In the genomic region with DNA sequence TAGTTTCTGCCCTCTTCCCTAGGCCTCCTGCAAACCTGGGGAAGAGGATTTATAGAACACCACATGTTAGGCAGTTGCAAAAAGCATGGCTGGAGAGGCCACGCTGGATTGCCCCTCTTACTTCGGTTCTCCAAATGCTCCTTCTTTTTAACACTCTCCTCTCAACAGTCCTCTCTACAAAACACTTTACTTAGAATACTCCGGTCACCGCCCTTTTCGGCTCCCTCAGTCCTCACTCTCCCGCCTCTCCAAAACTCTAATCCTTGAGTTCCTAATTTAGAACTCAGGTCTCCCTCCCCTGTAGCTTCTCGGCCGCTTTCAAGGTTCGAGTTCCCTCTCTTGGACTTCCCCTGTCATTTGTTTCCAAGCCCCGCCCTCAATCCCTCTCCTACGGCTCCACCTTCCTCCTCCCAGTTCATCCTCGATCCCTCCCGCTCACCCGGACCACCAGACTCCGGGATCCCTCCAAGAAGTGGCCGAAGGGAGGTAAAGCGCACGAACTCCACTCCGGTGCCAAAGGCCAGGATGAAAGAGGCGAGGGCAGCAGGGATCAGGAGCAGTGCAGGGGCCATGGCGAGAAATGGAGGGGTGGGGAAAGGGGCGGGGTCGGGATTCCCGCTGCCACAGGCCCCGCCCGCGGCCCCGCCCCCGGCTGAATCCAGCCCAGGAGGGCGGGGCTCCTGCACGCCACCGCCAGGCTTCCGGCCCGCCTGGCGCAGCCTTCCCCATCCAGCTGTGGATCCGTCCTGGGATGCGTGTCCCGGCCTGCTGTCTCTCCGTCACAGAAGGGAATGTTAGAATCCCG, we compare ENCODE assay signal across 1 cellular context.
TF ChIP-seq lines count a peak whose summit lies in the region.

Gene NRM (minus strand): TSS at position 582 of the 805 bp plus-strand sequence. CDS start 10 bp downstream, at position 572.

TF ChIP-seq in HepG2, 621 proteins besides CTCF, POLR2A, EP300 and RAD21 (continued from another document and continues in another):
- TF ChIP-seq, protein P1, sequence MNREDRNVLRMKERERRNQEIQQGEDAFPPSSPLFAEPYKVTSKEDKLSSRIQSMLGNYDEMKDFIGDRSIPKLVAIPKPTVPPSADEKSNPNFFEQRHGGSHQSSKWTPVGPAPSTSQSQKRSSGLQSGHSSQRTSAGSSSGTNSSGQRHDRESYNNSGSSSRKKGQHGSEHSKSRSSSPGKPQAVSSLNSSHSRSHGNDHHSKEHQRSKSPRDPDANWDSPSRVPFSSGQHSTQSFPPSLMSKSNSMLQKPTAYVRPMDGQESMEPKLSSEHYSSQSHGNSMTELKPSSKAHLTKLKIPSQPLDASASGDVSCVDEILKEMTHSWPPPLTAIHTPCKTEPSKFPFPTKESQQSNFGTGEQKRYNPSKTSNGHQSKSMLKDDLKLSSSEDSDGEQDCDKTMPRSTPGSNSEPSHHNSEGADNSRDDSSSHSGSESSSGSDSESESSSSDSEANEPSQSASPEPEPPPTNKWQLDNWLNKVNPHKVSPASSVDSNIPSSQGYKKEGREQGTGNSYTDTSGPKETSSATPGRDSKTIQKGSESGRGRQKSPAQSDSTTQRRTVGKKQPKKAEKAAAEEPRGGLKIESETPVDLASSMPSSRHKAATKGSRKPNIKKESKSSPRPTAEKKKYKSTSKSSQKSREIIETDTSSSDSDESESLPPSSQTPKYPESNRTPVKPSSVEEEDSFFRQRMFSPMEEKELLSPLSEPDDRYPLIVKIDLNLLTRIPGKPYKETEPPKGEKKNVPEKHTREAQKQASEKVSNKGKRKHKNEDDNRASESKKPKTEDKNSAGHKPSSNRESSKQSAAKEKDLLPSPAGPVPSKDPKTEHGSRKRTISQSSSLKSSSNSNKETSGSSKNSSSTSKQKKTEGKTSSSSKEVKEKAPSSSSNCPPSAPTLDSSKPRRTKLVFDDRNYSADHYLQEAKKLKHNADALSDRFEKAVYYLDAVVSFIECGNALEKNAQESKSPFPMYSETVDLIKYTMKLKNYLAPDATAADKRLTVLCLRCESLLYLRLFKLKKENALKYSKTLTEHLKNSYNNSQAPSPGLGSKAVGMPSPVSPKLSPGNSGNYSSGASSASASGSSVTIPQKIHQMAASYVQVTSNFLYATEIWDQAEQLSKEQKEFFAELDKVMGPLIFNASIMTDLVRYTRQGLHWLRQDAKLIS (CRISPR knock-in tag; IDR thresholded peaks at IDR 0.05), result no peak
- no peak for TF ChIP-seq MXD1 (CRISPR knock-in tag; IDR thresholded peaks at IDR 0.05)
- TF ChIP-seq ZNF616 (CRISPR knock-in tag; IDR thresholded peaks at IDR 0.05; ENCODE audit: low read depth), result no peak
- TF ChIP-seq ZNF782 (CRISPR knock-in tag; IDR thresholded peaks at IDR 0.05; ENCODE audit: borderline replicate concordance), result no peak
- TF ChIP-seq ZSCAN29 (CRISPR knock-in tag; conservative IDR thresholded peaks at IDR 0.05), result no peak
- no peak for TF ChIP-seq ZNF609 (CRISPR knock-in tag; IDR thresholded peaks at IDR 0.05; ENCODE audit: borderline replicate concordance)
- TF ChIP-seq PRPF4 (IDR thresholded peaks at IDR 0.05; ENCODE audit: low read depth, low read length, poor library complexity, severe bottlenecking), result no peak
- no peak for TF ChIP-seq ZEB1 (IDR thresholded peaks at IDR 0.05; ENCODE audit: insufficient replicate concordance, low read depth)
- peak; percentile 33; the same call in 1 of the 2 replicates for TF ChIP-seq HOXD1 (CRISPR knock-in tag; IDR thresholded peaks at IDR 0.05)
- TF ChIP-seq TOPORS (CRISPR knock-in tag; IDR thresholded peaks at IDR 0.05), result no peak
- TF ChIP-seq HMGA1 (CRISPR knock-in tag; conservative IDR thresholded peaks at IDR 0.05), result no peak; the same call in 1 of the 2 replicates
- no peak for TF ChIP-seq ZNF354B (CRISPR knock-in tag; IDR thresholded peaks at IDR 0.05)
- TF ChIP-seq ZBTB34 (CRISPR knock-in tag; IDR thresholded peaks at IDR 0.05), result no peak
- TF ChIP-seq, protein P2, sequence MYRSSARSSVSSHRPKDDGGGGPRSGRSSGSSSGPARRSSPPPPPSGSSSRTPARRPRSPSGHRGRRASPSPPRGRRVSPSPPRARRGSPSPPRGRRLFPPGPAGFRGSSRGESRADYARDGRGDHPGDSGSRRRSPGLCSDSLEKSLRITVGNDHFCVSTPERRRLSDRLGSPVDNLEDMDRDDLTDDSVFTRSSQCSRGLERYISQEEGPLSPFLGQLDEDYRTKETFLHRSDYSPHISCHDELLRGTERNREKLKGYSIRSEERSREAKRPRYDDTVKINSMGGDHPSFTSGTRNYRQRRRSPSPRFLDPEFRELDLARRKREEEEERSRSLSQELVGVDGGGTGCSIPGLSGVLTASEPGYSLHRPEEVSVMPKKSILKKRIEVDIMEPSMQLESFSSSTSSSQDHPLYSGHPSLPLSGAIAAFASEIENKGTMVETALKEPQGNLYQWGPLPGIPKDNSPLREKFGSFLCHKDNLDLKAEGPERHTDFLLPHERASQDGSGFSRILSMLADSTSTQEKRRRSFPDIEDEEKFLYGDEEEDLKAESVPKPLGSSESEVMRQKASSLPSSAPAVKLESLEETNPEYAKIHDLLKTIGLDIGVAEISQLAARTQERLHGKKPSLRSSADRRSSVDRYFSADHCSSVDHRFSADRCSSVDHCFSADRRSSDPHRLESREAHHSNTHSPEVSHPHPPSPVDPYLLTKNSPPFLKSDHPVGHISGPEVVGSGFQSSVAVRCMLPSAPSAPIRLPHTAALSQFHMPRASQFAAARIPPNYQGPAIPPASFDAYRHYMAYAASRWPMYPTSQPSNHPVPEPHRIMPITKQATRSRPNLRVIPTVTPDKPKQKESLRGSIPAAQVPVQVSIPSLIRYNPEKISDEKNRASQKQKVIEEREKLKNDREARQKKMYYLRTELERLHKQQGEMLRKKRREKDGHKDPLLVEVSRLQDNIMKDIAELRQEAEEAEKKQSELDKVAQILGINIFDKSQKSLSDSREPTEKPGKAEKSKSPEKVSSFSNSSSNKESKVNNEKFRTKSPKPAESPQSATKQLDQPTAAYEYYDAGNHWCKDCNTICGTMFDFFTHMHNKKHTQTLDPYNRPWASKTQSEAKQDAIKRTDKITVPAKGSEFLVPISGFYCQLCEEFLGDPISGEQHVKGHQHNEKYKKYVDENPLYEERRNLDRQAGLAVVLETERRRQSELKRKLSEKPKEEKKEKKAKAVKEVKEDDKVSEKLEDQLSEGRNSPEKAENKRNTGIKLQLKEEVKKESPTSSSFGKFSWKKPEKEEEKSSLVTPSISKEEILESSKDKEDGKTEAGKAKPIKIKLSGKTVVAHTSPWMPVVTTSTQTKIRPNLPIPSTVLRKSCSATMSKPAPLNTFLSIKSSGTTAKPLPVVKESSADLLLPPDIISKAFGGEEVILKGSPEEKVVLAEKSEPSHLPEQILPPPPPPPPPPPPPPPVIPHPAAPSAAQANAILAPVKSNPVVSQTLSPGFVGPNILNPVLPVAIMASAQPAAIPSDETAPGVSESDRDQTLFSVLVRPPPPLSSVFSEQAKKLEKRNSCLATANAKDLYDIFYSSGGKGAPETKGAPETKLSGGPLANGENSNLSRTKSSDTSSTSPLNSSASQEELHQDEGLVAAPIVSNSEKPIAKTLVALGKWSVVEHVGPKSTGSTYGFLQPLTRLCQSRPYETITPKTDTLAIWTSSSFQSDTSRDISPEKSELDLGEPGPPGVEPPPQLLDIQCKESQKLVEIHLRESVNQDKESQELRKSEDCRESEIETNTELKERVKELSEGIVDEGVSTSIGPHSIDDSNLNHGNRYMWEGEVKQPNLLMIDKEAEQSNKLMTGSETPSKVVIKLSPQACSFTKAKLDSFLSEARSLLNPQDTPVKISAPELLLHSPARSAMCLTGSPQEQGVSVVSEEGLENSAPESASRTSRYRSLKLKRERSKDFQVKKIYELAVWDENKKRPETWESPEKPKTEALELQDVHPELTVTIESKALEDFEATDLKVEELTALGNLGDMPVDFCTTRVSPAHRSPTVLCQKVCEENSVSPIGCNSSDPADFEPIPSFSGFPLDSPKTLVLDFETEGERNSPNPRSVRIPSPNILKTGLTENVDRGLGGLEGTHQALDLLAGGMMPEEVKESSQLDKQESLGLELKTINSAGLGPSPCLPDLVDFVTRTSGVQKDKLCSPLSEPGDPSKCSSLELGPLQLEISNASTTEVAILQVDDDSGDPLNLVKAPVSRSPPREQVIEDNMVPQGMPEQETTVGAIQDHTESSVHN (CRISPR knock-in tag; IDR thresholded peaks at IDR 0.05), result no peak
- peak; percentile 41; the same call in 1 of the 2 replicates for TF ChIP-seq BHLHE40 (IDR thresholded peaks at IDR 0.05; ENCODE audit: low read length)
- peak; percentile 57; the same call in 1 of the 2 replicates for TF ChIP-seq BORCS8-MEF2B (CRISPR knock-in tag; IDR thresholded peaks at IDR 0.05)
- TF ChIP-seq, protein P3, sequence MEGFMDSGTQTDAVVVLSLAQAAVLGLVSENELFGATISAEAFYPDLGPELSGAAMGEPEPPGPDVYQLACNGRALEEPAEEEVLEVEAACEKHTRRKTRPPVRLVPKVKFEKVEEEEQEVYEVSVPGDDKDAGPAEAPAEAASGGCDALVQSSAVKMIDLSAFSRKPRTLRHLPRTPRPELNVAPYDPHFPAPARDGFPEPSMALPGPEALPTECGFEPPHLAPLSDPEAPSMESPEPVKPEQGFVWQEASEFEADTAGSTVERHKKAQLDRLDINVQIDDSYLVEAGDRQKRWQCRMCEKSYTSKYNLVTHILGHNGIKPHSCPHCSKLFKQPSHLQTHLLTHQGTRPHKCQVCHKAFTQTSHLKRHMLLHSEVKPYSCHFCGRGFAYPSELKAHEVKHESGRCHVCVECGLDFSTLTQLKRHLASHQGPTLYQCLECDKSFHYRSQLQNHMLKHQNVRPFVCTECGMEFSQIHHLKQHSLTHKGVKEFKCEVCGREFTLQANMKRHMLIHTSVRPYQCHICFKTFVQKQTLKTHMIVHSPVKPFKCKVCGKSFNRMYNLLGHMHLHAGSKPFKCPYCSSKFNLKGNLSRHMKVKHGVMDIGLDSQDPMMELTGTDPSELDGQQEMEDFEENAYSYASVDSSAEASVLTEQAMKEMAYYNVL (CRISPR knock-in tag; IDR thresholded peaks at IDR 0.05; ENCODE audit: borderline replicate concordance), result no peak
- no peak for TF ChIP-seq ZBTB1 (CRISPR knock-in tag; IDR thresholded peaks at IDR 0.05; ENCODE audit: borderline replicate concordance)
- TF ChIP-seq RNF219 (CRISPR knock-in tag; IDR thresholded peaks at IDR 0.05), result no peak
- no peak for TF ChIP-seq TOE1 (CRISPR knock-in tag; IDR thresholded peaks at IDR 0.05)
- TF ChIP-seq ZNF556 (CRISPR knock-in tag; IDR thresholded peaks at IDR 0.05; ENCODE audit: borderline replicate concordance), result no peak
- 0 out of 2 replicates have a peak, but pooled peaks have one; percentile 42 for TF ChIP-seq ZNF557 (CRISPR knock-in tag; IDR thresholded peaks at IDR 0.05)
- TF ChIP-seq ZNF44 (CRISPR knock-in tag; IDR thresholded peaks at IDR 0.05), result no peak
- TF ChIP-seq ZNF570 (CRISPR knock-in tag; IDR thresholded peaks at IDR 0.05; ENCODE audit: borderline replicate concordance), result no peak
